10 cellular contexts compared by ENCODE assay signal in the genomic region with DNA sequence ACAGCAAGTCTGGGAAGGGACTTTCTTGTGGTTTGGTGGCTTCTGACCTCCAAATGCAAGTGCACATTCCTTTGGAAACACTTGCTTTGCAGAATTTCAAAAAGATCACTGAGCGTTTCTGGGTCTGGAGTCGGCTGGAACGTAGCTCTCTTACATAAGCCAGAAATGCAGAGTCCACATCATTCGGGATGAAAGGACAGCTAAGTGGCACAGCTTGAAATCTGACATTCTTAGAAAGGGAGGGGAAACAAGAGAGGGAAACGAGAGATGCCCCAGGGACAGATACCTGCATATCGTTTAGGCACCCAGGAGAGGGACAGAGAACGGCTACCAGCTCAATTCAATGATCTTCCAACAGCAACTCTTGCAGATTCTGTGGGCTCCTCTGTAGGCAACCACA.
DNase-seq lines count a peak whose midpoint lies in the region; ATAC-seq and TF ChIP-seq lines count a peak whose summit lies in the region.
"Had no signal": no experiment of that assay in that cellular context is flagged by ENCODE, and none has a peak within 500 bp of the region (broad histone marks: within the 10 kb centered on the region; RNA-seq: fewer than 3 reads in every experiment).

No MANE protein-coding gene starts in this region.

- H3K9me3 ChIP-seq in tibial nerve = no peaks in the 10 kb centered on the region
- H3K9me3 ChIP-seq: SK-N-SH had no signal

- no peak for DNase-seq in activated naive CD4-positive, alpha-beta T cell treated with anti-CD3 and anti-CD28 coated beads for 36 hours
- DNase-seq in activated naive CD4-positive, alpha-beta T cell treated with anti-CD3 and anti-CD28 coated beads, Interleukin-2, amount 50 U/mL, for 16 hours = no peak
- DNase-seq in activated CD8-positive, alpha-beta T cell treated with anti-CD3 and anti-CD28 coated beads for 36 hours = no peak
- DNase-seq in iPS-NIHi7 (ENCODE audit: extremely low spot score) = peak; percentile 56
- no peak for DNase-seq in tibial nerve (ENCODE audit: low spot score in 2 of 2)
- no peak for DNase-seq in NCI-H526 treated with DMSO at 0.1 percent for 48 hours (lab: John Stamatoyannopoulos, UW)
- DNase-seq: cortex of kidney, SK-N-SH had no signal

- no peaks in the 10 kb centered on the region for H3K36me3 ChIP-seq in tibial nerve

- peaks cover 29% of the 10 kb centered on the region for H3K36me3 Mint-ChIP-seq in activated naive CD4-positive, alpha-beta T cell treated with anti-CD3 and anti-CD28 coated beads for 36 hours (ENCODE audit: low read depth)
- peaks cover 56% of the 10 kb centered on the region for H3K36me3 Mint-ChIP-seq in activated CD8-positive, alpha-beta T cell treated with anti-CD3 and anti-CD28 coated beads for 36 hours (ENCODE audit: low read depth)

- TF ChIP-seq POLR2A in tibial nerve (IDR thresholded peaks at IDR 0.05) = no peak

- peak overlapping the region in 3 of 4 donors; percentile 59 to 79 (median 63) for H3K27ac ChIP-seq in tibial nerve

- POLR2A ChIA-PET in activated CD8-positive, alpha-beta T cell treated with anti-CD3 and anti-CD28 coated beads for 36 hours (lab: Charles Lee) = interaction anchor here (0.7 to 2.5 kb wide), 6 partner anchors 19 to 118 kb away, joined by 3 to 13 read pairs (median 4); no protein-coding TSS in a partner anchor

- no peak for ATAC-seq in activated CD8-positive, alpha-beta T cell treated with anti-CD3 and anti-CD28 coated beads for 36 hours
- ATAC-seq in HG02678 (IDR thresholded peaks at IDR 0.05; ENCODE audit: unreplicated experiment) (no peak), HG03108 (IDR thresholded peaks at IDR 0.05; ENCODE audit: unreplicated experiment) (no peak)

- H3K27me3 ChIP-seq in tibial nerve = no peaks in the 10 kb centered on the region

- H3K4me1 Mint-ChIP-seq in activated naive CD4-positive, alpha-beta T cell treated with anti-CD3 and anti-CD28 coated beads for 36 hours (ENCODE audit: low read depth) = peaks cover 42% of the 10 kb centered on the region
- peaks cover 72% of the 10 kb centered on the region for H3K4me1 Mint-ChIP-seq in activated CD8-positive, alpha-beta T cell treated with anti-CD3 and anti-CD28 coated beads for 36 hours (ENCODE audit: low read depth)

- no peaks in the 10 kb centered on the region for H3K27me3 Mint-ChIP-seq in activated naive CD4-positive, alpha-beta T cell treated with anti-CD3 and anti-CD28 coated beads for 36 hours (ENCODE audit: low read depth)
- no peaks in the 10 kb centered on the region for H3K27me3 Mint-ChIP-seq in activated CD8-positive, alpha-beta T cell treated with anti-CD3 and anti-CD28 coated beads for 36 hours

- intact Hi-C loops in activated naive CD4-positive, alpha-beta T cell treated with anti-CD3 and anti-CD28 coated beads for 36 hours (cut with micrococcal nuclease) = loop anchor here (2.0 to 5.0 kb wide), 3 partner anchors 37 to 117 kb away; no protein-coding TSS in a partner anchor
- intact Hi-C loops in activated CD8-positive, alpha-beta T cell treated with anti-CD3 and anti-CD28 coated beads for 36 hours (cut with micrococcal nuclease) = no loop called here

- H3K27ac Mint-ChIP-seq in activated naive CD4-positive, alpha-beta T cell treated with anti-CD3 and anti-CD28 coated beads for 36 hours = peak overlapping the region; percentile 41
- H3K27ac Mint-ChIP-seq in activated CD8-positive, alpha-beta T cell treated with anti-CD3 and anti-CD28 coated beads for 36 hours = peak overlapping the region; percentile 75

- no peaks in the 10 kb centered on the region for H3K9me3 Mint-ChIP-seq in activated naive CD4-positive, alpha-beta T cell treated with anti-CD3 and anti-CD28 coated beads for 36 hours
- no peaks in the 10 kb centered on the region for H3K9me3 Mint-ChIP-seq in activated CD8-positive, alpha-beta T cell treated with anti-CD3 and anti-CD28 coated beads for 36 hours

- WGBS in tibial nerve, 2 donors = 45 to 64% methylated on average over 7 of the region's 7 CpGs

- no peak overlapping the region for H3K4me3 ChIP-seq in tibial nerve

- CTCF ChIA-PET in activated naive CD4-positive, alpha-beta T cell treated with anti-CD3 and anti-CD28 coated beads for 36 hours (lab: Charles Lee) = interaction anchor here (0.7 to 1.1 kb wide), 4 partner anchors 23 to 88 kb away, joined by 3 to 4 read pairs (median 3); no protein-coding TSS in a partner anchor
- CTCF ChIA-PET in activated CD8-positive, alpha-beta T cell treated with anti-CD3 and anti-CD28 coated beads for 36 hours (lab: Charles Lee) = interaction anchor here (0.7 to 1.3 kb wide), 5 partner anchors 10 to 172 kb away, joined by 3 to 4 read pairs (median 4); no protein-coding TSS in a partner anchor

- TF ChIP-seq CTCF in activated CD8-positive, alpha-beta T cell treated with anti-CD3 and anti-CD28 coated beads for 36 hours (IDR thresholded peaks at IDR 0.05) = no peak
- TF ChIP-seq CTCF in tibial nerve (IDR thresholded peaks at IDR 0.05) = no peak

- no peak for TF ChIP-seq EP300 in tibial nerve (IDR thresholded peaks at IDR 0.05)

- H3K4me1 ChIP-seq in tibial nerve = peaks cover 0 to 39% (median 7%) of the 10 kb centered on the region in 4 donors

- H3K4me3 Mint-ChIP-seq in activated naive CD4-positive, alpha-beta T cell treated with anti-CD3 and anti-CD28 coated beads for 36 hours = no peak overlapping the region
- H3K4me3 Mint-ChIP-seq in activated CD8-positive, alpha-beta T cell treated with anti-CD3 and anti-CD28 coated beads for 36 hours = peak overlapping the region; percentile 4
